1 cellular context compared by ENCODE assay signal in genomic region chr20:50611128-50611810, GRCh38.
TF ChIP-seq lines count a peak whose summit lies in the region.

No MANE protein-coding gene starts in this region.

TF ChIP-seq in SK-N-SH, 30 proteins besides CTCF, POLR2A, EP300 and RAD21:
- TF ChIP-seq ZBTB33 (IDR thresholded peaks at IDR 0.05; ENCODE audit: borderline replicate concordance, low read depth) (no peak), NFIC (IDR thresholded peaks at IDR 0.05; ENCODE audit: borderline replicate concordance) (no peak), YY1 (IDR thresholded peaks at IDR 0.05; ENCODE audit: low read depth) (no peak), PBX3 (IDR thresholded peaks at IDR 0.05) (no peak), RXRA (IDR thresholded peaks at IDR 0.05; ENCODE audit: borderline replicate concordance, low read depth) (no peak), TEAD4 (IDR thresholded peaks at IDR 0.05; ENCODE audit: borderline replicate concordance, insufficient read depth) (no peak), REST (IDR thresholded peaks at IDR 0.05; ENCODE audit: low read depth, low read length) (no peak), SMC3 (IDR thresholded peaks at IDR 0.05; ENCODE audit: low read depth, low read length) (no peak), CHD2 (IDR thresholded peaks at IDR 0.05; ENCODE audit: low read length, partially characterized antibody) (no peak), EZH2phosphoT487 (IDR thresholded peaks at IDR 0.05; ENCODE audit: borderline replicate concordance, low read depth) (no peak), MEF2A (IDR thresholded peaks at IDR 0.05; ENCODE audit: borderline replicate concordance, low read depth) (no peak), NRF1 (IDR thresholded peaks at IDR 0.05; ENCODE audit: low read depth, low read length) (no peak), POLR2AphosphoS5 (IDR thresholded peaks at IDR 0.05; ENCODE audit: low read depth, low read length) (no peak), MAX (IDR thresholded peaks at IDR 0.05; ENCODE audit: low read depth) (no peak), JUND (IDR thresholded peaks at IDR 0.05) (no peak)
